In genomic region chr2:102122909-102123308, GRCh38 we compare ENCODE assay signal across 23 cellular contexts. TPM values are rescaled to one million over a fixed set of nuclear protein-coding genes. Genes with fewer than 3 reads are reported as not detected.
DNase-seq lines count a peak whose midpoint lies in the region; ATAC-seq and TF ChIP-seq lines count a peak whose summit lies in the region.
"Had no signal": no experiment of that assay in that cellular context is flagged by ENCODE, and none has a peak within 500 bp of the region (broad histone marks: within the 10 kb centered on the region; RNA-seq: fewer than 3 reads in every experiment).

No MANE protein-coding gene starts in this region.

- H3K9me3 ChIP-seq in SK-N-SH = no peaks in the 10 kb centered on the region
- H3K9me3 ChIP-seq in fibroblast of lung (ENCODE audit: control insufficient read depth, insufficient read depth, low read depth, low read length) = no peaks in the 10 kb centered on the region
- H3K9me3 ChIP-seq in gastrocnemius medialis = no peaks in the 10 kb centered on the region
- no peaks in the 10 kb centered on the region for H3K9me3 ChIP-seq in aorta (ENCODE audit: control insufficient read depth, low read length)

- H3K27ac ChIP-seq in SK-N-SH (ENCODE audit: low read depth in 2 of 2, low read length in 1 of 2) = peak overlapping the region in 1 of 2 experiments; percentile 97; a peak in 3 of 4 replicates
- peak overlapping the region; percentile 68 for H3K27ac ChIP-seq in fibroblast of lung (ENCODE audit: insufficient read depth, low read length)
- H3K27ac ChIP-seq in gastrocnemius medialis = peak overlapping the region; percentile 15 to 71 (median 52)
- H3K27ac ChIP-seq in aorta (ENCODE audit: low read depth in 1 of 2, low read length in 2 of 2) = peak overlapping the region; percentile 97 to 99
- H3K27ac ChIP-seq: BLaER1 treated with 17β-estradiol and CSF1 and Interleukin-3, amounts not matched to agents 10 nM and 100 nM had no signal

- H3K4me1 ChIP-seq in SK-N-SH (ENCODE audit: control insufficient read depth in 1 of 2, insufficient read depth in 2 of 2, low read depth in 1 of 2, low read length in 1 of 2) (no peaks in the 10 kb centered on the region; a peak in 1 of 4 replicates), fibroblast of lung (ENCODE audit: control insufficient read depth, extremely low read depth, insufficient read depth, low read length) (peaks cover 13% of the 10 kb centered on the region), gastrocnemius medialis (peaks cover 6 to 49% of the 10 kb centered on the region in 2 donors), aorta (ENCODE audit: control insufficient read depth in 1 of 2, insufficient read depth in 2 of 2, low read length in 2 of 2) (peaks cover 3 to 11% of the 10 kb centered on the region in 2 donors)

- 45% methylated on average over 1 of the region's 1 CpG for WGBS in SK-N-SH (ENCODE audit: low lambda C conversion rate)
- WGBS in aorta, 2 donors = 56 to 78% methylated on average over 1 of the region's 1 CpG

- H3K27me3 Mint-ChIP-seq in activated CD4-positive, alpha-beta T cell treated with anti-CD3 and anti-CD28 coated beads, Interleukin-2, amount 10 ng/mL, durations not matched to agents 24 days and 14 days = peaks cover 4% of the 10 kb centered on the region
- H3K27me3 Mint-ChIP-seq: activated naive CD4-positive, alpha-beta T cell treated with anti-CD3 and anti-CD28 coated beads, Interleukin-2, amount 50 U/mL, for 24 hours; brain had no signal

- no peaks in the 10 kb centered on the region for H3K36me3 Mint-ChIP-seq in activated CD4-positive, alpha-beta T cell treated with anti-CD3 and anti-CD28 coated beads, Interleukin-2, amount 10 ng/mL, durations not matched to agents 24 days and 14 days (ENCODE audit: low read depth)
- H3K36me3 Mint-ChIP-seq: activated naive CD4-positive, alpha-beta T cell treated with anti-CD3 and anti-CD28 coated beads, Interleukin-2, amount 50 U/mL, for 24 hours; brain; natural killer cell treated with Interleukin-12 subunit alpha and Interleukin-12 subunit beta and Interleukin-15 and Interleukin-18, amount 100 ng/mL, for 72 hours had no signal

- TF ChIP-seq POLR2A in gastrocnemius medialis (IDR thresholded peaks at IDR 0.05) = no peak

- H3K9ac ChIP-seq in SK-N-SH = peak overlapping the region; percentile 66; the same call in 1 of the 2 replicates
- no peak overlapping the region for H3K9ac ChIP-seq in fibroblast of lung (ENCODE audit: insufficient read depth, low read length)
- H3K9ac ChIP-seq: BLaER1 treated with 17β-estradiol and CSF1 and Interleukin-3, amounts not matched to agents 10 nM and 100 nM had no signal

- ATAC-seq in SK-N-SH treated with all-trans-retinoic acid at 6 μM for 48 hours (no peak), gastrocnemius medialis (no peak), aorta (ENCODE audit: low FRiP score) (no peak)
- ATAC-seq: activated CD4-positive, CD25-positive, alpha-beta regulatory T cell treated with anti-CD3 and anti-CD28 coated beads, Interleukin-2, amount 50 U/mL, for 24 hours; activated T-cell treated with anti-CD3 and anti-CD28 coated beads, Interleukin-2, amount 50 U/mL, for 72 hours; natural killer cell treated with Interleukin-12 subunit alpha and Interleukin-12 subunit beta and Interleukin-15 and Interleukin-18, amount 100 ng/mL, for 72 hours had no signal

- DNase-seq in SK-N-SH (no peak), fibroblast of lung (ENCODE audit: low read depth in 2 of 2) (no peak), gastrocnemius medialis (no peak), aorta (no peak), NCI-H82 treated with DMSO at 0.1 percent for 48 hours (lab: John Stamatoyannopoulos, UW; ENCODE audit: unreplicated experiment) (no peak), GM10266 (ENCODE audit: extremely low spot score) (no peak)
- DNase-seq in activated CD4-positive, alpha-beta T cell treated with anti-CD3 and anti-CD28 coated beads, Interleukin-2, amount 10 ng/mL, durations not matched to agents 24 days and 14 days = no peak
- DNase-seq: activated CD8-positive, alpha-beta memory T cell treated with anti-CD3 and anti-CD28 coated beads for 24 hours; activated T-cell treated with anti-CD3 and anti-CD28 coated beads, Interleukin-2, amount 50 U/mL, for 72 hours; EL; GOT3; hippocampal formation; mesendoderm; NCI-H1417 treated with DMSO at 0.1 percent for 48 hours; T-helper 9 cell had no signal

- no peak overlapping the region for H3K27ac Mint-ChIP-seq in activated CD4-positive, alpha-beta T cell treated with anti-CD3 and anti-CD28 coated beads, Interleukin-2, amount 10 ng/mL, durations not matched to agents 24 days and 14 days
- H3K27ac Mint-ChIP-seq: activated T-cell treated with anti-CD3 and anti-CD28 coated beads, Interleukin-2, amount 50 U/mL, for 72 hours; dendritic cell treated with granulocyte-macrophage colony-stimulating factor and Interleukin-4, amounts not matched to agents 40 ng/mL and 50 ng/mL, for 4 days; natural killer cell treated with Interleukin-12 subunit alpha and Interleukin-12 subunit beta and Interleukin-15 and Interleukin-18, amount 100 ng/mL, for 72 hours had no signal

- in situ Hi-C loops in gastrocnemius medialis (cut with MboI; ENCODE audit: low sequenced_read_pairs in 4 of 4) = no loop called here

- H3K36me3 ChIP-seq in SK-N-SH (replicated peaks in 1 of 2; ENCODE audit: control insufficient read depth in 1 of 2, insufficient read depth in 2 of 2, low read length in 1 of 2) = no peaks in the 10 kb centered on the region
- no peaks in the 10 kb centered on the region for H3K36me3 ChIP-seq in fibroblast of lung (ENCODE audit: control insufficient read depth, insufficient read depth, low read length)
- no peaks in the 10 kb centered on the region for H3K36me3 ChIP-seq in gastrocnemius medialis
- no peaks in the 10 kb centered on the region for H3K36me3 ChIP-seq in aorta (ENCODE audit: control insufficient read depth in 1 of 2, insufficient read depth in 2 of 2, low read length in 1 of 2)
- H3K36me3 ChIP-seq: BLaER1 treated with 17β-estradiol and CSF1 and Interleukin-3, amounts not matched to agents 10 nM and 100 nM had no signal

- no peak for TF ChIP-seq RAD21 in SK-N-SH (IDR thresholded peaks at IDR 0.05; ENCODE audit: low read length)

- H3K9me3 Mint-ChIP-seq in activated CD4-positive, alpha-beta T cell treated with anti-CD3 and anti-CD28 coated beads, Interleukin-2, amount 10 ng/mL, durations not matched to agents 24 days and 14 days = peaks cover 7% of the 10 kb centered on the region

- H3F3A ChIP-seq in SK-N-SH (replicated peaks; ENCODE audit: insufficient read depth) = peaks cover 12% of the 10 kb centered on the region

- H4K20me1 ChIP-seq in SK-N-SH (ENCODE audit: insufficient read depth) (no peaks in the 10 kb centered on the region), fibroblast of lung (ENCODE audit: control insufficient read depth, extremely low read depth, insufficient read depth, low read length) (no peaks in the 10 kb centered on the region)
- H4K20me1 ChIP-seq: BLaER1 treated with 17β-estradiol and CSF1 and Interleukin-3, amounts not matched to agents 10 nM and 100 nM had no signal

- H3K4me3 ChIP-seq in SK-N-SH (ENCODE audit: low read depth in 2 of 2, low read length in 1 of 2) (no peak overlapping the region), fibroblast of lung (replicated peaks in 1 of 4; ENCODE audit: control extremely low read depth in 1 of 4, insufficient read depth in 1 of 4, low read depth in 3 of 4, low read length in 4 of 4) (no peak overlapping the region), gastrocnemius medialis (no peak overlapping the region), aorta (ENCODE audit: low read length in 2 of 2) (no peak overlapping the region)
- H3K4me3 ChIP-seq: BLaER1 treated with 17β-estradiol and CSF1 and Interleukin-3, amounts not matched to agents 10 nM and 100 nM had no signal

- TF ChIP-seq CTCF in SK-N-SH (IDR thresholded peaks at IDR 0.05) (no peak), fibroblast of lung (conservative IDR thresholded peaks at IDR 0.05 in 1 of 2, IDR thresholded peaks at IDR 0.05 in 1 of 2; ENCODE audit: low read depth in 1 of 2, low read length in 2 of 2) (no peak), gastrocnemius medialis (IDR thresholded peaks at IDR 0.05 in 4 of 5, conservative IDR thresholded peaks at IDR 0.05 in 1 of 5) (no peak), GM10266 (IDR thresholded peaks at IDR 0.05; ENCODE audit: control insufficient read depth, insufficient read depth, low read depth, missing control alignments) (no peak)

- no peak overlapping the region for H3K4me3 Mint-ChIP-seq in activated CD4-positive, alpha-beta T cell treated with anti-CD3 and anti-CD28 coated beads, Interleukin-2, amount 10 ng/mL, durations not matched to agents 24 days and 14 days
- H3K4me3 Mint-ChIP-seq: activated naive CD4-positive, alpha-beta T cell treated with anti-CD3 and anti-CD28 coated beads, Interleukin-2, amount 50 U/mL, for 24 hours; activated T-cell treated with anti-CD3 and anti-CD28 coated beads, Interleukin-2, amount 50 U/mL, for 72 hours; brain; dendritic cell treated with granulocyte-macrophage colony-stimulating factor and Interleukin-4, amounts not matched to agents 40 ng/mL and 50 ng/mL, for 4 days; natural killer cell treated with Interleukin-12 subunit alpha and Interleukin-12 subunit beta and Interleukin-15 and Interleukin-18, amount 100 ng/mL, for 72 hours had no signal

- no peak for TF ChIP-seq EP300 in SK-N-SH (IDR thresholded peaks at IDR 0.05; ENCODE audit: borderline replicate concordance in 1 of 2, low read depth in 1 of 2, low read length in 1 of 2)

- H3K27me3 ChIP-seq in SK-N-SH (ENCODE audit: insufficient read depth) = no peaks in the 10 kb centered on the region
- H3K27me3 ChIP-seq in fibroblast of lung (ENCODE audit: control insufficient read depth, insufficient read depth, low read length) = no peaks in the 10 kb centered on the region
- no peaks in the 10 kb centered on the region for H3K27me3 ChIP-seq in gastrocnemius medialis
- no peaks in the 10 kb centered on the region for H3K27me3 ChIP-seq in aorta (ENCODE audit: control insufficient read depth in 1 of 2, insufficient read depth in 2 of 2, low read length in 1 of 2)
- H3K27me3 ChIP-seq: BLaER1 treated with 17β-estradiol and CSF1 and Interleukin-3, amounts not matched to agents 10 nM and 100 nM had no signal

- H3K4me1 Mint-ChIP-seq in activated CD4-positive, alpha-beta T cell treated with anti-CD3 and anti-CD28 coated beads, Interleukin-2, amount 10 ng/mL, durations not matched to agents 24 days and 14 days = peaks cover 2% of the 10 kb centered on the region
- H3K4me1 Mint-ChIP-seq: brain had no signal

- POLR2A ChIA-PET in SK-N-SH (lab: Yijun Ruan, JAX) = no interaction called here

- no peaks in the 10 kb centered on the region for H3K9me2 ChIP-seq in SK-N-SH

- H3K79me2 ChIP-seq in SK-N-SH (ENCODE audit: insufficient read depth) = no peaks in the 10 kb centered on the region
- H3K79me2 ChIP-seq in fibroblast of lung (ENCODE audit: control insufficient read depth, insufficient read depth, low read length) = no peaks in the 10 kb centered on the region

- H2AFZ ChIP-seq in SK-N-SH (ENCODE audit: low read depth) (peak overlapping the region; percentile 65; the same call in 1 of the 2 replicates), fibroblast of lung (ENCODE audit: low read length) (no peak overlapping the region)

- intact Hi-C loops in gastrocnemius medialis (cut with DNase I; ENCODE audit: low total_unique reads) = no loop called here
- intact Hi-C loops in aorta (cut with DNase I) = no loop called here
- intact Hi-C loops in activated CD4-positive, alpha-beta T cell treated with anti-CD3 and anti-CD28 coated beads, Interleukin-2, amount 10 ng/mL, durations not matched to agents 24 days and 14 days (cut with micrococcal nuclease) = no loop called here

- CTCF ChIA-PET in SK-N-SH (lab: Yijun Ruan, JAX) = interaction anchor here (1.3 kb wide), 1 partner anchor 15 kb away, joined by 3 read pairs; no protein-coding TSS in a partner anchor

- H3K4me2 ChIP-seq in SK-N-SH = peak overlapping the region; percentile 10; the same call in 1 of the 2 replicates
- H3K4me2 ChIP-seq in fibroblast of lung (ENCODE audit: extremely low read depth, insufficient read depth, low read length) = no peak overlapping the region
- H3K4me2 ChIP-seq: BLaER1 treated with 17β-estradiol and CSF1 and Interleukin-3, amounts not matched to agents 10 nM and 100 nM had no signal

RNA-seq across cellular contexts. Expression of gene IL1R1, which starts 19.6 kb away (rescaled TPM):
- polyA plus RNA-seq in SK-N-SH (2012; rRNA removed) = 13.3 and 20.5 TPM in 2 replicates
- 19.9 and 20.1 TPM in 2 replicates for polyA plus RNA-seq in SK-N-SH (2012; cell fraction: cytosol; rRNA removed)
- 9.1 and 20.8 TPM in 2 replicates for polyA plus RNA-seq in SK-N-SH (2012; cell fraction: nucleus; rRNA removed)
- 110 and 173 TPM in 2 replicates for total RNA-seq in fibroblast of lung
- 167 and 232 TPM in 2 replicates for polyA plus RNA-seq in fibroblast of lung
- polyA plus RNA-seq in fibroblast of lung (2012) = 85.0 and 121 TPM in 2 replicates
- 62.3 and 67.8 TPM in 2 replicates for polyA minus RNA-seq in fibroblast of lung (ENCODE audit: low replicate concordance)
- total RNA-seq in gastrocnemius medialis = 10 to 100 TPM; 17.6 to 23.3 (median 19.3) TPM
- total RNA-seq in aorta = 100 to 1,000 TPM; 135 to 155 TPM
- polyA plus RNA-seq in aorta = 10 to 100 TPM; 47.0 to 49.6 TPM
- 1.7 and 2.2 TPM in 2 replicates for total RNA-seq in activated CD4-positive, alpha-beta T cell treated with anti-CD3 and anti-CD28 coated beads, Interleukin-2, amount 10 ng/mL, durations not matched to agents 24 days and 14 days
- total RNA-seq: OCI-LY7 had no signal
